Comparison of ENCODE assay signal across 12 cellular contexts in genomic region chr2:152594792-152595191, GRCh38.
DNase-seq lines count a peak whose midpoint lies in the region; ATAC-seq and TF ChIP-seq lines count a peak whose summit lies in the region.
"Had no signal": no experiment of that assay in that cellular context is flagged by ENCODE, and none has a peak within 500 bp of the region (broad histone marks: within the 10 kb centered on the region; RNA-seq: fewer than 3 reads in every experiment).

No MANE protein-coding gene starts in this region.

- H3K4me3 Mint-ChIP-seq in brain, result no peak overlapping the region
- no peak overlapping the region for H3K4me3 Mint-ChIP-seq in activated naive CD4-positive, alpha-beta T cell treated with anti-CD3 and anti-CD28 coated beads, Interleukin-2, amount 10 ng/mL, durations not matched to agents 7 days and 5 days
- H3K4me3 Mint-ChIP-seq: activated naive CD4-positive, alpha-beta T cell treated with anti-CD3 and anti-CD28 coated beads, Interleukin-2, amount 50 U/mL, for 24 hours had no signal

- H3K27me3 Mint-ChIP-seq in brain, result peaks cover 3% of the 10 kb centered on the region
- peaks cover 3% of the 10 kb centered on the region for H3K27me3 Mint-ChIP-seq in activated naive CD4-positive, alpha-beta T cell treated with anti-CD3 and anti-CD28 coated beads, Interleukin-2, amount 10 ng/mL, durations not matched to agents 7 days and 5 days

- TF ChIP-seq CTCF in DOHH2 (IDR thresholded peaks at IDR 0.05; ENCODE audit: low read depth, low read length, poor library complexity, severe bottlenecking) (no peak), brain (conservative IDR thresholded peaks at IDR 0.05) (no peak), heart left ventricle (IDR thresholded peaks at IDR 0.05) (no peak)

- ATAC-seq in heart left ventricle (peak; percentile 75 to 85 (median 78)), GM18511 (IDR thresholded peaks at IDR 0.05; ENCODE audit: unreplicated experiment) (no peak)

- H3K27ac Mint-ChIP-seq in brain, result peak overlapping the region in 4 of 5 experiments; percentile 30 to 92 (median 66)
- no peak overlapping the region for H3K27ac Mint-ChIP-seq in activated naive CD4-positive, alpha-beta T cell treated with anti-CD3 and anti-CD28 coated beads, Interleukin-2, amount 10 ng/mL, durations not matched to agents 7 days and 5 days
- H3K27ac Mint-ChIP-seq: activated naive CD4-positive, alpha-beta T cell treated with anti-CD3 and anti-CD28 coated beads, Interleukin-2, amount 50 U/mL, for 24 hours had no signal

- 55 to 66% (median 64%) methylated on average over 3 of the region's 3 CpGs for WGBS in heart left ventricle, 4 donors

- H3K4me1 Mint-ChIP-seq in brain, result peaks cover 33% of the 10 kb centered on the region
- peaks cover 4% of the 10 kb centered on the region for H3K4me1 Mint-ChIP-seq in activated naive CD4-positive, alpha-beta T cell treated with anti-CD3 and anti-CD28 coated beads, Interleukin-2, amount 10 ng/mL, durations not matched to agents 7 days and 5 days

- peaks cover 14% of the 10 kb centered on the region for H3K36me3 Mint-ChIP-seq in brain
- H3K36me3 Mint-ChIP-seq in activated naive CD4-positive, alpha-beta T cell treated with anti-CD3 and anti-CD28 coated beads, Interleukin-2, amount 10 ng/mL, durations not matched to agents 7 days and 5 days, result no peaks in the 10 kb centered on the region
- H3K36me3 Mint-ChIP-seq: activated naive CD4-positive, alpha-beta T cell treated with anti-CD3 and anti-CD28 coated beads, Interleukin-2, amount 50 U/mL, for 24 hours had no signal

- H3K4me3 ChIP-seq in DOHH2 (ENCODE audit: low read length) (no peak overlapping the region), heart left ventricle (no peak overlapping the region), skeletal muscle tissue (ENCODE audit: low read length in 3 of 3) (peak overlapping the region; percentile 25 to 41 (median 26))
- H3K4me3 ChIP-seq: Peyer's patch had no signal

- H3K36me3 ChIP-seq in DOHH2 (ENCODE audit: control insufficient read depth, low read length), result no peaks in the 10 kb centered on the region
- H3K36me3 ChIP-seq in heart left ventricle, result peaks cover 0 to 14% (median 0%) of the 10 kb centered on the region in 9 donors
- H3K36me3 ChIP-seq in skeletal muscle tissue (ENCODE audit: control insufficient read depth in 3 of 3, insufficient read depth in 3 of 3, low read length in 3 of 3), result no peaks in the 10 kb centered on the region
- H3K36me3 ChIP-seq: Peyer's patch had no signal

- intact Hi-C loops in heart left ventricle (cut with DNase I), result no loop called here

- H3K9me3 Mint-ChIP-seq in brain, result no peaks in the 10 kb centered on the region
- H3K9me3 Mint-ChIP-seq in activated naive CD4-positive, alpha-beta T cell treated with anti-CD3 and anti-CD28 coated beads, Interleukin-2, amount 10 ng/mL, durations not matched to agents 7 days and 5 days, result no peaks in the 10 kb centered on the region
- H3K9me3 Mint-ChIP-seq: activated naive CD4-positive, alpha-beta T cell treated with anti-CD3 and anti-CD28 coated beads, Interleukin-2, amount 50 U/mL, for 24 hours had no signal

- peak overlapping the region; percentile 28; the same call in 1 of the 2 replicates for H3K4me2 ChIP-seq in DOHH2 (ENCODE audit: low read length)

- no peaks in the 10 kb centered on the region for H3K79me2 ChIP-seq in DOHH2 (ENCODE audit: control insufficient read depth, low read length)

- H3K9ac ChIP-seq in skeletal muscle tissue (ENCODE audit: low read depth in 1 of 3, low read length in 3 of 3), result peak overlapping the region in 2 of 3 donors; percentile 55 to 67

- H3K27ac ChIP-seq in DOHH2 (ENCODE audit: low read depth, low read length), result no peak overlapping the region
- peak overlapping the region in 5 of 12 donors; percentile 6 to 64 (median 28) for H3K27ac ChIP-seq in heart left ventricle
- H3K27ac ChIP-seq in skeletal muscle tissue (ENCODE audit: low read depth, low read length), result peak overlapping the region; percentile 94
- no peak overlapping the region for H3K27ac ChIP-seq in caudate nucleus (ENCODE audit: low read depth, low read length)

- no peaks in the 10 kb centered on the region for H3K27me3 ChIP-seq in DOHH2 (ENCODE audit: control insufficient read depth, low read length)
- no peaks in the 10 kb centered on the region for H3K27me3 ChIP-seq in heart left ventricle
- no peaks in the 10 kb centered on the region for H3K27me3 ChIP-seq in skeletal muscle tissue (ENCODE audit: control insufficient read depth in 3 of 3, insufficient read depth in 3 of 3, low read length in 3 of 3)
- H3K27me3 ChIP-seq: Peyer's patch had no signal

- no peaks in the 10 kb centered on the region for H3K9me3 ChIP-seq in DOHH2 (ENCODE audit: control insufficient read depth, insufficient read depth, low read length)
- no peaks in the 10 kb centered on the region for H3K9me3 ChIP-seq in heart left ventricle
- no peaks in the 10 kb centered on the region for H3K9me3 ChIP-seq in skeletal muscle tissue (ENCODE audit: control insufficient read depth in 3 of 3, low read length in 3 of 3)
- H3K9me3 ChIP-seq: Peyer's patch had no signal

- no peaks in the 10 kb centered on the region for H3F3A ChIP-seq in DOHH2 (ENCODE audit: control insufficient read depth, insufficient read depth)

- DNase-seq in heart left ventricle (peak in 4 of 5 donors; percentile 21 to 44 (median 37)), caudate nucleus (lab: John Stamatoyannopoulos, UW) (no peak), erythroblast (lab: John Stamatoyannopoulos, UW) (no peak)
- DNase-seq in activated naive CD4-positive, alpha-beta T cell treated with anti-CD3 and anti-CD28 coated beads, Interleukin-2, amount 10 ng/mL, durations not matched to agents 7 days and 5 days, result no peak
- DNase-seq: effector CD4-positive, alpha-beta T cell; T-helper 9 cell had no signal

- H4K20me1 ChIP-seq in DOHH2 (ENCODE audit: control insufficient read depth, insufficient read depth, low read depth, low read length), result no peaks in the 10 kb centered on the region

- TF ChIP-seq POLR2A in heart left ventricle (IDR thresholded peaks at IDR 0.05) (no peak), erythroblast (IDR thresholded peaks at IDR 0.05; ENCODE audit: low read length) (no peak)

- no peaks in the 10 kb centered on the region; the same call in 1 of the 2 replicates for H3K9me2 ChIP-seq in DOHH2 (replicated peaks; ENCODE audit: control insufficient read depth, low read length)

- CTCF ChIA-PET in activated naive CD4-positive, alpha-beta T cell treated with anti-CD3 and anti-CD28 coated beads, Interleukin-2, amount 10 ng/mL, durations not matched to agents 7 days and 5 days (lab: Charles Lee), result interaction anchor here (0.6 to 1.8 kb wide), 4 partner anchors 10 to 488 kb away, joined by 3 to 7 read pairs (median 3); no protein-coding TSS in a partner anchor

- H3K4me1 ChIP-seq in DOHH2 (ENCODE audit: control insufficient read depth, low read length), result peaks cover 10% of the 10 kb centered on the region
- peaks cover 0 to 22% (median 0%) of the 10 kb centered on the region in 12 donors for H3K4me1 ChIP-seq in heart left ventricle
- peaks cover 17 to 27% (median 20%) of the 10 kb centered on the region in 3 donors for H3K4me1 ChIP-seq in skeletal muscle tissue (ENCODE audit: control insufficient read depth in 3 of 3, insufficient read depth in 3 of 3, low read length in 3 of 3)
- H3K4me1 ChIP-seq: Peyer's patch had no signal

Comparison
In these comparisons a context has a peak if more than half of its experiments do, and no peak if none do; other contexts are left out.
1. H3K4me3 ChIP-seq: peak in skeletal muscle tissue (3 of 3); none in DOHH2 (single experiment) and heart left ventricle (0 of 12).
2. DNase-seq: peak in heart left ventricle (4 of 5); none in caudate nucleus (0 of 61), erythroblast (0 of 2) and activated naive CD4-positive, alpha-beta T cell treated with anti-CD3 and anti-CD28 coated beads, Interleukin-2, amount 10 ng/mL, durations not matched to agents 7 days and 5 days (single experiment).